2 cellular contexts compared by ENCODE assay signal in genomic region chr19:12783849-12784393, GRCh38.
TF ChIP-seq lines count a peak whose summit lies in the region.

No MANE protein-coding gene starts in this region.

TF ChIP-seq in SK-N-SH, 30 proteins besides CTCF, POLR2A, EP300 and RAD21 (continued from another document):
- no peak for TF ChIP-seq MAX (IDR thresholded peaks at IDR 0.05; ENCODE audit: low read depth)
- TF ChIP-seq USF1 (IDR thresholded peaks at IDR 0.05; ENCODE audit: borderline replicate concordance, low read depth) = no peak
TF ChIP-seq in SK-N-SH: peak in this region for 0.

TF ChIP-seq in SK-N-SH treated with all-trans-retinoic acid at 6 μM for 48 hours, 23 proteins besides CTCF, POLR2A, EP300 and RAD21 (continued from another document):
- TF ChIP-seq POU6F1 (CRISPR knock-in tag; IDR thresholded peaks at IDR 0.05; ENCODE audit: borderline replicate concordance, low read depth) (no peak), PPARA (CRISPR knock-in tag; IDR thresholded peaks at IDR 0.05; ENCODE audit: borderline replicate concordance) (no peak), ZNF70 (CRISPR knock-in tag; IDR thresholded peaks at IDR 0.05) (no peak), CREB5 (CRISPR knock-in tag; IDR thresholded peaks at IDR 0.05; ENCODE audit: low read depth) (no peak)
